In the genomic region with DNA sequence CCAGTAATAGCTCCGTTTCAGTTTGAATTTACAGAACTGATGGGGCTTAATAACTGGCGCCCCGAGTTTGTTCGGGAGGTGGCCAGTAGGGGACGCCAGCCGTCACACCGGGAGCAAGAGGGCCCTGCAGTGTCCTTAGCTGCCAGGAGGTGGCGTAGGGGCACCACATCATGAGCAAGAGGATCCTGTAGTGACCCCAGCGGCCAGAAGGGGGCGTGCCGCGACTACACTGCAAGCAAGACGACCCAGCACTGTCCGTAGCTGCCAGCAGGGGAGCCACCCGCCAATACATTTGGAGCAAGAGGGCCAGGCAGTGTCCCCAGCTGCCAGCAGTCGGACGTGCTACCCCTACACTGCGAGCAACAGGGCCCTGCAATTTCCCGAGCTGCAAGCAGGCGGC, we compare ENCODE assay signal across 1 cellular context.
TF ChIP-seq lines count a peak whose summit lies in the region.

No MANE protein-coding gene starts in this region.

TF ChIP-seq in HCT116, 20 proteins besides CTCF, POLR2A, EP300 and RAD21 (continued from another document):
- TF ChIP-seq, protein P1, sequence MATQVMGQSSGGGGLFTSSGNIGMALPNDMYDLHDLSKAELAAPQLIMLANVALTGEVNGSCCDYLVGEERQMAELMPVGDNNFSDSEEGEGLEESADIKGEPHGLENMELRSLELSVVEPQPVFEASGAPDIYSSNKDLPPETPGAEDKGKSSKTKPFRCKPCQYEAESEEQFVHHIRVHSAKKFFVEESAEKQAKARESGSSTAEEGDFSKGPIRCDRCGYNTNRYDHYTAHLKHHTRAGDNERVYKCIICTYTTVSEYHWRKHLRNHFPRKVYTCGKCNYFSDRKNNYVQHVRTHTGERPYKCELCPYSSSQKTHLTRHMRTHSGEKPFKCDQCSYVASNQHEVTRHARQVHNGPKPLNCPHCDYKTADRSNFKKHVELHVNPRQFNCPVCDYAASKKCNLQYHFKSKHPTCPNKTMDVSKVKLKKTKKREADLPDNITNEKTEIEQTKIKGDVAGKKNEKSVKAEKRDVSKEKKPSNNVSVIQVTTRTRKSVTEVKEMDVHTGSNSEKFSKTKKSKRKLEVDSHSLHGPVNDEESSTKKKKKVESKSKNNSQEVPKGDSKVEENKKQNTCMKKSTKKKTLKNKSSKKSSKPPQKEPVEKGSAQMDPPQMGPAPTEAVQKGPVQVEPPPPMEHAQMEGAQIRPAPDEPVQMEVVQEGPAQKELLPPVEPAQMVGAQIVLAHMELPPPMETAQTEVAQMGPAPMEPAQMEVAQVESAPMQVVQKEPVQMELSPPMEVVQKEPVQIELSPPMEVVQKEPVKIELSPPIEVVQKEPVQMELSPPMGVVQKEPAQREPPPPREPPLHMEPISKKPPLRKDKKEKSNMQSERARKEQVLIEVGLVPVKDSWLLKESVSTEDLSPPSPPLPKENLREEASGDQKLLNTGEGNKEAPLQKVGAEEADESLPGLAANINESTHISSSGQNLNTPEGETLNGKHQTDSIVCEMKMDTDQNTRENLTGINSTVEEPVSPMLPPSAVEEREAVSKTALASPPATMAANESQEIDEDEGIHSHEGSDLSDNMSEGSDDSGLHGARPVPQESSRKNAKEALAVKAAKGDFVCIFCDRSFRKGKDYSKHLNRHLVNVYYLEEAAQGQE (IDR thresholded peaks at IDR 0.05; ENCODE audit: low read depth), result no peak
- TF ChIP-seq CEBPB (IDR thresholded peaks at IDR 0.05; ENCODE audit: low read depth) (no peak), TCF7L2 (IDR thresholded peaks at IDR 0.05; ENCODE audit: borderline replicate concordance, extremely low read depth, insufficient read depth, insufficient read length) (no peak), SRF (IDR thresholded peaks at IDR 0.05; ENCODE audit: low read depth) (no peak), JUND (IDR thresholded peaks at IDR 0.05) (no peak), ZBTB33 (IDR thresholded peaks at IDR 0.05; ENCODE audit: extremely low read depth, insufficient replicate concordance, low read length) (no peak), ELF1 (IDR thresholded peaks at IDR 0.05; ENCODE audit: borderline replicate concordance, low read depth) (no peak)
TF ChIP-seq in HCT116: peak in this region for 0.
